Comparison of ENCODE assay signal across 22 cellular contexts in genomic region chr2:232483923-232484627, GRCh38. TPM values are rescaled to one million over a fixed set of nuclear protein-coding genes. Genes with fewer than 3 reads are reported as not detected.
"Had no signal": no experiment of that assay in that cellular context is flagged by ENCODE, and none has a peak within 500 bp of the region (broad histone marks: within the 10 kb centered on the region; RNA-seq: fewer than 3 reads in every experiment).

No MANE protein-coding gene starts in this region.

- H3K27ac ChIP-seq: neutrophil, right atrium auricular region, testis, upper lobe of left lung had no signal

- DNase-seq: activated CD4-positive, alpha-beta T cell treated with anti-CD3 and anti-CD28 coated beads for 1 hour; activated CD4-positive, alpha-beta T cell treated with anti-CD3 and anti-CD28 coated beads, Interleukin-2, amount 50 U/mL, for 4 hours; effector memory CD4-positive, alpha-beta T cell; foreskin melanocyte; immature natural killer cell; midbrain; SHP77; T-cell; T-helper 9 cell; testis; upper lobe of left lung had no signal

- ATAC-seq: left cardiac atrium, T-cell had no signal

- H3K36me3 ChIP-seq: neutrophil, right atrium auricular region, upper lobe of left lung had no signal

- H3K27me3 ChIP-seq: testis had no signal

- H3K36me3 Mint-ChIP-seq: activated naive CD4-positive, alpha-beta T cell treated with anti-CD3 and anti-CD28 coated beads, Interleukin-2, amount 50 U/mL, for 24 hours; brain; immature natural killer cell; T-cell had no signal

- H3K9me3 Mint-ChIP-seq: activated naive CD4-positive, alpha-beta T cell treated with anti-CD3 and anti-CD28 coated beads, Interleukin-2, amount 50 U/mL, for 24 hours; central memory CD8-positive, alpha-beta T cell; stimulated activated naive CD8-positive, alpha-beta T cell treated with anti-CD3 and anti-CD28 coated beads, Interleukin-15, Interleukin-2, amounts not matched to agents 100 ng/mL and 50 ng/mL, for 24 hours; T-cell had no signal

- H3K9me3 ChIP-seq: neutrophil, right atrium auricular region, SK-N-SH, testis, upper lobe of left lung had no signal

- H3K4me3 Mint-ChIP-seq: activated naive CD4-positive, alpha-beta T cell treated with anti-CD3 and anti-CD28 coated beads, Interleukin-2, amount 50 U/mL, for 24 hours; central memory CD8-positive, alpha-beta T cell; immature natural killer cell; stimulated activated naive CD8-positive, alpha-beta T cell treated with anti-CD3 and anti-CD28 coated beads, Interleukin-15, Interleukin-2, amounts not matched to agents 100 ng/mL and 50 ng/mL, for 24 hours had no signal

- H3K4me1 Mint-ChIP-seq: central memory CD8-positive, alpha-beta T cell had no signal

- H3K27ac Mint-ChIP-seq: activated naive CD4-positive, alpha-beta T cell treated with anti-CD3 and anti-CD28 coated beads, Interleukin-2, amount 50 U/mL, for 24 hours; brain; immature natural killer cell; stimulated activated naive CD8-positive, alpha-beta T cell treated with anti-CD3 and anti-CD28 coated beads, Interleukin-15, Interleukin-2, amounts not matched to agents 100 ng/mL and 50 ng/mL, for 24 hours; T-cell had no signal

- H3K4me3 ChIP-seq: right atrium auricular region, smooth muscle cell, testis, upper lobe of left lung had no signal

- H3K9ac ChIP-seq: SK-N-SH had no signal

RNA-seq across cellular contexts. Expression of gene ECEL1, which starts 3.6 kb away (rescaled TPM):
- total RNA-seq: fibroblast of lung, lung microvascular endothelial cell, right atrium auricular region, smooth muscle cell had no signal
- polyA plus RNA-seq: fibroblast of lung, immature natural killer cell, SK-N-SH, smooth muscle cell had no signal

RNA-seq across cellular contexts. Expression of gene ALPI, which starts 28.1 kb away (rescaled TPM):
- total RNA-seq: fibroblast of lung, left cardiac atrium, lung microvascular endothelial cell, right atrium auricular region, smooth muscle cell, T-cell, upper lobe of left lung had no signal
- polyA plus RNA-seq: fibroblast of lung, immature natural killer cell, SK-N-SH, smooth muscle cell had no signal

RNA-seq across cellular contexts. Expression of gene PRSS56, which starts 36.1 kb away (rescaled TPM):
- total RNA-seq: fibroblast of lung, lung microvascular endothelial cell, smooth muscle cell, T-cell, upper lobe of left lung had no signal
- polyA plus RNA-seq: fibroblast of lung, immature natural killer cell, SK-N-SH, smooth muscle cell had no signal

RNA-seq across cellular contexts. Expression of gene CHRND, which starts 41.9 kb away (rescaled TPM):
- total RNA-seq: fibroblast of lung, lung microvascular endothelial cell, smooth muscle cell, T-cell, upper lobe of left lung had no signal
- polyA plus RNA-seq: fibroblast of lung, immature natural killer cell, smooth muscle cell had no signal

RNA-seq across cellular contexts. Expression of gene CHRNG, which starts 55.4 kb away (rescaled TPM):
- total RNA-seq: fibroblast of lung, left cardiac atrium, lung microvascular endothelial cell, right atrium auricular region, smooth muscle cell, T-cell, testis, upper lobe of left lung had no signal
- polyA plus RNA-seq: fibroblast of lung, immature natural killer cell, SK-N-SH, smooth muscle cell had no signal
